ENCODE assay signal across 8 cellular contexts in genomic region chr19:32976223-32976805, GRCh38. TPM values are rescaled to one million over a fixed set of nuclear protein-coding genes. Genes with fewer than 3 reads are reported as not detected.
DNase-seq lines count a peak whose midpoint lies in the region; ATAC-seq and TF ChIP-seq lines count a peak whose summit lies in the region.

No MANE protein-coding gene starts in this region.

- peaks cover 6% of the 10 kb centered on the region for H3K9me3 Mint-ChIP-seq in glutamatergic neuron (ENCODE audit: unreplicated experiment)

- no peak overlapping the region for H3K4me2 ChIP-seq in DND-41 (ENCODE audit: insufficient read depth, low read length)

- peaks cover 13% of the 10 kb centered on the region for H3K79me2 ChIP-seq in DND-41 (ENCODE audit: insufficient read depth, low read length)

- no peak overlapping the region for H2AFZ ChIP-seq in DND-41 (ENCODE audit: low read depth, low read length)

- peaks cover 3% of the 10 kb centered on the region for H3K27me3 Mint-ChIP-seq in glutamatergic neuron (ENCODE audit: unreplicated experiment)

- DNase-seq in DND-41 (peak; percentile 72), M059J (ENCODE audit: low read depth) (peak; percentile 66), SJCRH30 (peak; percentile 63 to 84), glutamatergic neuron (peak; percentile 78), prostate gland (ENCODE audit: low spot score) (peak; percentile 72), aorta (peak; percentile 79 to 85)
- DNase-seq in activated naive CD4-positive, alpha-beta T cell (lab: John Stamatoyannopoulos, UW): peak in 3 of 4 experiments; percentile 47 to 64 (median 53)

- no peaks in the 10 kb centered on the region for H3K36me3 Mint-ChIP-seq in glutamatergic neuron (ENCODE audit: unreplicated experiment)

- H3K27ac Mint-ChIP-seq in glutamatergic neuron (ENCODE audit: unreplicated experiment): no peak overlapping the region

- no peak overlapping the region for H3K4me3 Mint-ChIP-seq in glutamatergic neuron (ENCODE audit: unreplicated experiment)

- WGBS in prostate gland: 40% methylated on average over 14 of the region's 14 CpGs
- 46 to 47% methylated on average over 14 of the region's 14 CpGs for WGBS in aorta, 2 donors

- H3K36me3 ChIP-seq in DND-41 (ENCODE audit: insufficient read depth, low read length): peaks cover 26% of the 10 kb centered on the region
- H3K36me3 ChIP-seq in SJCRH30: peaks cover 6% of the 10 kb centered on the region; the same call in 1 of the 2 replicates
- H3K36me3 ChIP-seq in prostate gland: no peaks in the 10 kb centered on the region
- no peaks in the 10 kb centered on the region for H3K36me3 ChIP-seq in aorta (ENCODE audit: control insufficient read depth in 1 of 2, insufficient read depth in 2 of 2, low read length in 1 of 2)

- H3K27ac ChIP-seq in DND-41 (ENCODE audit: low read length) (no peak overlapping the region), SJCRH30 (no peak overlapping the region), prostate gland (peak overlapping the region; percentile 80), aorta (ENCODE audit: low read depth in 1 of 2, low read length in 2 of 2) (no peak overlapping the region)

- H3K4me1 Mint-ChIP-seq in glutamatergic neuron (ENCODE audit: low read depth, unreplicated experiment): no peaks in the 10 kb centered on the region

- no peak overlapping the region for H3K4me3 ChIP-seq in DND-41 (ENCODE audit: low read depth in 1 of 2, low read length in 2 of 2)
- no peak overlapping the region for H3K4me3 ChIP-seq in SJCRH30
- no peak overlapping the region for H3K4me3 ChIP-seq in prostate gland
- no peak overlapping the region for H3K4me3 ChIP-seq in aorta (ENCODE audit: low read length in 2 of 2)

- H3K9ac ChIP-seq in DND-41 (ENCODE audit: low read depth, low read length): no peak overlapping the region

- H3K4me1 ChIP-seq in DND-41 (ENCODE audit: insufficient read depth, low read length): peaks cover 15% of the 10 kb centered on the region
- no peaks in the 10 kb centered on the region for H3K4me1 ChIP-seq in SJCRH30
- H3K4me1 ChIP-seq in prostate gland (replicated peaks): peaks cover 8% of the 10 kb centered on the region
- H3K4me1 ChIP-seq in aorta (ENCODE audit: control insufficient read depth in 1 of 2, insufficient read depth in 2 of 2, low read length in 2 of 2): no peaks in the 10 kb centered on the region

- intact Hi-C loops in prostate gland (cut with DNase I): no loop called here
- intact Hi-C loops in aorta (cut with DNase I): loop anchor here (10.0 kb wide), 4 partner anchors 108 to 548 kb away; partner anchors contain the start of genes ANKRD27 (in 1 of the 2), GPATCH1 (in 1 of the 2), PEPD (in 1 of the 2) and RGS9BP (in 1 of the 2)

- H3K9me3 ChIP-seq in DND-41 (ENCODE audit: insufficient read depth, low read length, severe bottlenecking): no peaks in the 10 kb centered on the region
- H3K9me3 ChIP-seq in SJCRH30 (replicated peaks): no peaks in the 10 kb centered on the region
- H3K9me3 ChIP-seq in prostate gland: no peaks in the 10 kb centered on the region
- H3K9me3 ChIP-seq in aorta (ENCODE audit: control insufficient read depth, low read length): no peaks in the 10 kb centered on the region

- ATAC-seq in DND-41 (ENCODE audit: insufficient read depth, low read depth) (no peak), aorta (ENCODE audit: low FRiP score) (no peak), HG03135 (IDR thresholded peaks at IDR 0.05; ENCODE audit: unreplicated experiment) (no peak)

- H3K27me3 ChIP-seq in DND-41 (ENCODE audit: insufficient read depth, low read length, poor library complexity) (no peaks in the 10 kb centered on the region), SJCRH30 (no peaks in the 10 kb centered on the region), prostate gland (replicated peaks; ENCODE audit: insufficient read depth) (no peaks in the 10 kb centered on the region), aorta (ENCODE audit: control insufficient read depth in 1 of 2, insufficient read depth in 2 of 2, low read length in 1 of 2) (no peaks in the 10 kb centered on the region)

- TF ChIP-seq CTCF in DND-41 (IDR thresholded peaks at IDR 0.05; ENCODE audit: borderline replicate concordance, extremely low read depth, low read length, poor library complexity, severe bottlenecking): peak; percentile 76
- TF ChIP-seq CTCF in glutamatergic neuron (IDR thresholded peaks at IDR 0.05; ENCODE audit: partially characterized antibody, unreplicated experiment): peak; percentile 77
- TF ChIP-seq CTCF in prostate gland (IDR thresholded peaks at IDR 0.05): peak; percentile 62 to 84 (median 79)

- no peak for TF ChIP-seq POLR2A in prostate gland (IDR thresholded peaks at IDR 0.05)

- no peaks in the 10 kb centered on the region for H4K20me1 ChIP-seq in DND-41 (ENCODE audit: insufficient read depth, low read length)

RNA-seq across cellular contexts. Expression of gene FAAP24, which starts 4.3 kb away (rescaled TPM):
- total RNA-seq in M059J (2014; rRNA removed; shearing (Covaris generic)): 11.6 and 12.1 TPM in 2 replicates
- 6.6 and 7.6 TPM in 2 replicates for total RNA-seq in SJCRH30 (2014; rRNA removed; shearing (Covaris generic))
- total RNA-seq in glutamatergic neuron (ENCODE audit: unreplicated experiment) (1.4 TPM), prostate gland (1 to 10 TPM; 4.3 to 8.3 TPM), aorta (1 to 10 TPM; 1.0 to 1.8 TPM)
- 1 to 10 TPM in 1 of 2 donors, not detected in 1; 1.6 TPM for polyA plus RNA-seq in aorta

RNA-seq across cellular contexts. Expression of gene CEP89, which starts 4.6 kb away (rescaled TPM):
- total RNA-seq in M059J (2014; rRNA removed; shearing (Covaris generic)): 20.7 and 36.2 TPM in 2 replicates
- total RNA-seq in SJCRH30 (2014; rRNA removed; shearing (Covaris generic)): 19.8 and 21.3 TPM in 2 replicates
- total RNA-seq in glutamatergic neuron (ENCODE audit: unreplicated experiment) (42.5 TPM), prostate gland (10 to 100 TPM; 19.3 to 20.6 TPM), aorta (10 to 100 TPM; 13.7 to 22.6 TPM)
- 10 to 100 TPM in 1 of 2 donors, 1 to 10 TPM in 1; 4.4 to 18.3 TPM for polyA plus RNA-seq in aorta

Comparison
In these comparisons a context has a peak if more than half of its experiments do, and no peak if none do; other contexts are left out.
1. H3K27ac ChIP-seq: peak in prostate gland (2 of 2); none in DND-41 (single experiment), SJCRH30 (single experiment) and aorta (0 of 2).
2. Peak in every context shown above with its lines, with median percentiles within 50 percentile points of each other: DNase-seq and CTCF ChIP-seq.